ENCODE assay signal across 9 cellular contexts in the genomic region with DNA sequence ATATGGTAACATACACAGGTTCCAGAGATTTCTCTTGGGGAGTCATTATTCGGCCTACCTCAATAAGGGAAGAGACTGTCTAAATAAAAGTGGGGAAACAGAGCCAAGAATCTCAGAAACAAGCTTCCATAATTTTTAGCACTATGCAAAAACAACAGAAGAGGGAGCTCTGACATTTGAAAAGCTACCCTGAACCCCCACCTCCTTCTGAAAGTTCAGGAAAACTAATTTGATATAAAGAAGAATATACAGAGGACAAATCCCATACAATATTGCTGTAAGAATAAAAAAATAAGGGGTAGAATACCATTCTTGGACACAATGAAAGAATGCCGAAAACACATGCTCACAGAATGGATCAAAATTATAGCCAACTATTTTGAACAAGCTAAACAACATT. TPM values are rescaled to one million over a fixed set of nuclear protein-coding genes. Genes with fewer than 3 reads are reported as not detected.
A peak's percentile ranks its signal among the peaks of the same experiment; 100 is the strongest.
DNase-seq lines count a peak whose midpoint lies in the region; ATAC-seq, FAIRE-seq and TF ChIP-seq lines count a peak whose summit lies in the region.
"Had no signal": no experiment of that assay in that cellular context is flagged by ENCODE, and none has a peak within 500 bp of the region (broad histone marks: within the 10 kb centered on the region; RNA-seq: fewer than 3 reads in every experiment).

No MANE protein-coding gene starts in this region.

- H3K9me3 ChIP-seq in lower lobe of right lung, result no peaks in the 10 kb centered on the region

- H3K4me3 ChIP-seq in lower lobe of right lung, result no peak overlapping the region

- TF ChIP-seq EP300 in Ishikawa (IDR thresholded peaks at IDR 0.05; ENCODE audit: borderline replicate concordance), result no peak

- intact Hi-C loops in lower lobe of right lung (cut with DNase I), result no loop called here

- no peak for ATAC-seq in lower lobe of right lung

- no peaks in the 10 kb centered on the region for H3K36me3 ChIP-seq in lower lobe of right lung

- TF ChIP-seq CTCF in lower lobe of right lung (IDR thresholded peaks at IDR 0.05), result peak; percentile 25

- H3K4me1 ChIP-seq in lower lobe of right lung, result no peaks in the 10 kb centered on the region

- H3K27ac ChIP-seq in lower lobe of right lung, result no peak overlapping the region

- no peak for FAIRE-seq in urothelium cell line (lab: Jason Lieb, UNC)

- TF ChIP-seq RAD21 in Ishikawa (IDR thresholded peaks at IDR 0.05; ENCODE audit: low read depth), result peak; percentile 65

- no peaks in the 10 kb centered on the region for H3K27me3 ChIP-seq in lower lobe of right lung (ENCODE audit: low read depth)

- DNase-seq in EL (peak; percentile 26), amniotic epithelial cell (ENCODE audit: low read depth) (peak; percentile 39), lower lobe of right lung (no peak), urothelium cell line (ENCODE audit: low spot score) (no peak), DMS153 treated with DMSO at 0.1 percent for 48 hours (lab: John Stamatoyannopoulos, UW; ENCODE audit: unreplicated experiment) (no peak), NCI-H1105 (lab: John Stamatoyannopoulos, UW) (no peak), activated gamma-delta T cell treated with Interleukin-2 at 50 U/mL for 16 hours (no peak)
- DNase-seq: stimulated activated CD8-positive, alpha-beta memory T cell treated with anti-CD3 and anti-CD28 coated beads, Interleukin-4, amount 100 ng/mL, for 48 hours had no signal

TF ChIP-seq in Ishikawa, 13 proteins besides CTCF, POLR2A, EP300 and RAD21:
- TF ChIP-seq, protein P1, sequence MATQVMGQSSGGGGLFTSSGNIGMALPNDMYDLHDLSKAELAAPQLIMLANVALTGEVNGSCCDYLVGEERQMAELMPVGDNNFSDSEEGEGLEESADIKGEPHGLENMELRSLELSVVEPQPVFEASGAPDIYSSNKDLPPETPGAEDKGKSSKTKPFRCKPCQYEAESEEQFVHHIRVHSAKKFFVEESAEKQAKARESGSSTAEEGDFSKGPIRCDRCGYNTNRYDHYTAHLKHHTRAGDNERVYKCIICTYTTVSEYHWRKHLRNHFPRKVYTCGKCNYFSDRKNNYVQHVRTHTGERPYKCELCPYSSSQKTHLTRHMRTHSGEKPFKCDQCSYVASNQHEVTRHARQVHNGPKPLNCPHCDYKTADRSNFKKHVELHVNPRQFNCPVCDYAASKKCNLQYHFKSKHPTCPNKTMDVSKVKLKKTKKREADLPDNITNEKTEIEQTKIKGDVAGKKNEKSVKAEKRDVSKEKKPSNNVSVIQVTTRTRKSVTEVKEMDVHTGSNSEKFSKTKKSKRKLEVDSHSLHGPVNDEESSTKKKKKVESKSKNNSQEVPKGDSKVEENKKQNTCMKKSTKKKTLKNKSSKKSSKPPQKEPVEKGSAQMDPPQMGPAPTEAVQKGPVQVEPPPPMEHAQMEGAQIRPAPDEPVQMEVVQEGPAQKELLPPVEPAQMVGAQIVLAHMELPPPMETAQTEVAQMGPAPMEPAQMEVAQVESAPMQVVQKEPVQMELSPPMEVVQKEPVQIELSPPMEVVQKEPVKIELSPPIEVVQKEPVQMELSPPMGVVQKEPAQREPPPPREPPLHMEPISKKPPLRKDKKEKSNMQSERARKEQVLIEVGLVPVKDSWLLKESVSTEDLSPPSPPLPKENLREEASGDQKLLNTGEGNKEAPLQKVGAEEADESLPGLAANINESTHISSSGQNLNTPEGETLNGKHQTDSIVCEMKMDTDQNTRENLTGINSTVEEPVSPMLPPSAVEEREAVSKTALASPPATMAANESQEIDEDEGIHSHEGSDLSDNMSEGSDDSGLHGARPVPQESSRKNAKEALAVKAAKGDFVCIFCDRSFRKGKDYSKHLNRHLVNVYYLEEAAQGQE (IDR thresholded peaks at IDR 0.05; ENCODE audit: low read depth), result no peak
- TF ChIP-seq, protein P2, sequence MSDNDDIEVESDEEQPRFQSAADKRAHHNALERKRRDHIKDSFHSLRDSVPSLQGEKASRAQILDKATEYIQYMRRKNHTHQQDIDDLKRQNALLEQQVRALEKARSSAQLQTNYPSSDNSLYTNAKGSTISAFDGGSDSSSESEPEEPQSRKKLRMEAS (IDR thresholded peaks at IDR 0.05), result no peak
- TF ChIP-seq TEAD4 (IDR thresholded peaks at IDR 0.05) (no peak), CEBPB (IDR thresholded peaks at IDR 0.05) (no peak)
- TF ChIP-seq, protein P3, sequence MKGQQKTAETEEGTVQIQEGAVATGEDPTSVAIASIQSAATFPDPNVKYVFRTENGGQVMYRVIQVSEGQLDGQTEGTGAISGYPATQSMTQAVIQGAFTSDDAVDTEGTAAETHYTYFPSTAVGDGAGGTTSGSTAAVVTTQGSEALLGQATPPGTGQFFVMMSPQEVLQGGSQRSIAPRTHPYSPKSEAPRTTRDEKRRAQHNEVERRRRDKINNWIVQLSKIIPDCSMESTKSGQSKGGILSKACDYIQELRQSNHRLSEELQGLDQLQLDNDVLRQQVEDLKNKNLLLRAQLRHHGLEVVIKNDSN (IDR thresholded peaks at IDR 0.05), result no peak

RNA-seq across cellular contexts. Expression of a gene that starts 14.3 kb away (rescaled TPM):
- 10.4 TPM for total RNA-seq in lower lobe of right lung

Comparison
In these comparisons a context has a peak if more than half of its experiments do, and no peak if none do; other contexts are left out.
1. DNase-seq: peak in EL (single experiment) and amniotic epithelial cell (single experiment); none in lower lobe of right lung (single experiment), urothelium cell line (single experiment), DMS153 treated with DMSO at 0.1 percent for 48 hours (single experiment), NCI-H1105 (single experiment) and activated gamma-delta T cell treated with Interleukin-2 at 50 U/mL for 16 hours (single experiment).